In the genomic region with DNA sequence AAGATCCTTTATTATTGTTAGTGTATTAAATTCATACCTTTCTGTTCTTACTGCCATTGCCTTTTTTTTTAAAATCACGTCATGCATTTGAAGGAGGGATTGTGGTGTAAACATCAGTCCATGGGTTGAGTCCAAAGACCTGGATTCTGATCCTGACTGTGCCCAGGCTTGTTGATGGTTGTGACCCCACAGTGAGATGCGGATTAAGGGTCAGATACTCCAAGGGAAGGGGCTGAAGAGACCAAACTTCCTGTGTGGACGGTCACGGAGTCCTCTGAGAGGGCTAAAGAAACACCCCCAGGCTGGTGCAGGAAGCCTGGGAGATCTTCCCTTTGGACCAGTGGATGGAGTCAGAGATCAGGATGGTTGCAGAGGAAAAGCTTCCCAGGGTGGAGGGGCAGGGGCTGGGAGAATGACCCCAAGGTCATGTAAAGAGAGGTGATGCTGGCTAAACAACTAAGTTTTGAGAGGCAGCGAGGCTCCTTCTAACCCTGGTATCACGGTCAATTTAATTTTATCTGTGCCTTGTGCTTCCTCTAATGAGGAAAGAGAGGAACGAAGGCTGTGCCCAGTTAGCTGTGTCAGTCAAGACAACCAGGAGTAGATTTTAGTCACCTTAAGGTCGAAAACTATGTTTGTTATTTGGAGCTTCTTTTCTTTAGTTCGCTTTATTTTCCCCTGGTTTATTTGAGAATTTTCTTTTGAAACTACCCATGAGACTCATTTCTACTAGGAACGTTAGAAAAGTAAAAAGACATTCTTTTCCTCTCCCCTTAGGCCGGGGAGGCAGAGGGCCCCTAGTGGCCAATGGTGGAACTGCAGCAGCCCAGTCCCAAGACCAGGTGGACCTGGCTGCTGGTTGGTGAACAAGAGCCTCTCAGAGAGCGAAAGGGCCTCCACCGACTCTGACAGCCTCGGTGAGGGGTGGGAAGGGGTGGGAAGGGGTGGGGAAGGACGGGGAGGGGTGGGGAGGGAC, we compare ENCODE assay signal across 8 cellular contexts. TPM values are rescaled to one million over a fixed set of nuclear protein-coding genes. Genes with fewer than 3 reads are reported as not detected.
A peak's percentile ranks its signal among the peaks of the same experiment; 100 is the strongest.
DNase-seq lines count a peak whose midpoint lies in the region; ATAC-seq and TF ChIP-seq lines count a peak whose summit lies in the region.

No MANE protein-coding gene starts in this region.

- H3K36me3 ChIP-seq in osteoblast (ENCODE audit: insufficient read depth, low read length): no peaks in the 10 kb centered on the region
- H3K36me3 ChIP-seq in thyroid gland: no peaks in the 10 kb centered on the region

- no peaks in the 10 kb centered on the region for H3K36me3 Mint-ChIP-seq in H9 (ENCODE audit: insufficient read depth in 1 of 3, low read depth in 3 of 3)

- H3K4me3 Mint-ChIP-seq in H9: peak overlapping the region in 1 of 2 experiments; percentile 9; a peak in 1 of 5 replicates

- H3K9ac ChIP-seq in H9 (ENCODE audit: extremely low read depth, insufficient read length, low read length): no peak overlapping the region

- H3K4me1 ChIP-seq in H9 (ENCODE audit: insufficient read depth, low read length) (no peaks in the 10 kb centered on the region), foreskin keratinocyte (no peaks in the 10 kb centered on the region), osteoblast (ENCODE audit: insufficient read depth, low read length) (peaks cover 5% of the 10 kb centered on the region), thyroid gland (peaks cover 0 to 3% of the 10 kb centered on the region in 2 donors)

- H3K9me3 Mint-ChIP-seq in H9: no peaks in the 10 kb centered on the region

- no peak overlapping the region for H3K27ac Mint-ChIP-seq in H9

- no peak overlapping the region for H2BK120ac ChIP-seq in H9 (ENCODE audit: low read depth, low read length, poor library complexity, severe bottlenecking)

- no peak overlapping the region for H2AK5ac ChIP-seq in H9 (ENCODE audit: insufficient read length, low read length)

- no peak overlapping the region for H3K4ac ChIP-seq in H9 (ENCODE audit: low read depth, low read length)

- H3K23ac ChIP-seq in H9 (ENCODE audit: insufficient read length, low read depth, low read length): no peak overlapping the region

- no peak overlapping the region for H3K18ac ChIP-seq in H9 (ENCODE audit: insufficient read length, low read depth, low read length)

- H2BK15ac ChIP-seq in H9 (ENCODE audit: low read depth, low read length): no peak overlapping the region

- no peak overlapping the region for H3K14ac ChIP-seq in H9 (ENCODE audit: insufficient read depth, low read length)

- no peak overlapping the region for H4K91ac ChIP-seq in H9 (ENCODE audit: insufficient read length, low read depth, low read length)

- H4K20me1 ChIP-seq in H9 (ENCODE audit: control insufficient read depth, insufficient read depth, insufficient read length): no peaks in the 10 kb centered on the region
- no peaks in the 10 kb centered on the region for H4K20me1 ChIP-seq in osteoblast (ENCODE audit: insufficient read depth, low read length)

- no CpG with 5 or more reads among the region's 15 CpGs for WGBS in H9 (ENCODE audit: extremely low coverage, insufficient read length, low lambda C conversion rate)
- 28 to 30% methylated on average over 15 of the region's 15 CpGs for WGBS in thyroid gland, 2 donors

- H3K4me3 ChIP-seq in osteoblast (ENCODE audit: insufficient read depth, low read length) (peak overlapping the region; percentile 29), thyroid gland (replicated peaks in 1 of 3) (no peak overlapping the region)

- H4K5ac ChIP-seq in H9 (ENCODE audit: insufficient read length, low read depth, low read length): no peak overlapping the region

- H2AFZ ChIP-seq in H9 (ENCODE audit: low read length) (no peak overlapping the region), osteoblast (ENCODE audit: low read length) (peak overlapping the region; percentile 69)

- intact Hi-C loops in thyroid gland (cut with DNase I): no loop called here

- H2BK20ac ChIP-seq in H9 (ENCODE audit: low read depth, low read length, poor library complexity, severe bottlenecking): no peak overlapping the region

- no peaks in the 10 kb centered on the region for H3K23me2 ChIP-seq in H9 (ENCODE audit: insufficient read length, low read depth, low read length, poor library complexity, severe bottlenecking)

- H3K4me1 Mint-ChIP-seq in H9: peaks cover 7 to 8% of the 10 kb centered on the region in 2 experiments

- no peak overlapping the region for H3T11ph ChIP-seq in H9 (ENCODE audit: low read length)

- peak; percentile 88 for DNase-seq in GDM1 (lab: John Stamatoyannopoulos, UW)
- DNase-seq in H9: peak; percentile 94
- peak; percentile 80 for DNase-seq in M059J (ENCODE audit: low read depth)
- DNase-seq in SIG-M5 (lab: John Stamatoyannopoulos, UW): peak; percentile 58
- peak; percentile 73 for DNase-seq in activated effector memory CD4-positive, alpha-beta T cell treated with Interleukin-2 at 50 U/mL for 16 hours
- peak in 1 of 2 donors; percentile 61 for DNase-seq in foreskin keratinocyte
- peak; percentile 99 for DNase-seq in osteoblast (ENCODE audit: insufficient read length, low spot score, missing footprints)
- DNase-seq in thyroid gland: peak; percentile 83 to 87

- no peak overlapping the region for H2BK12ac ChIP-seq in H9 (ENCODE audit: insufficient read length, low read depth, low read length)

- H3K4me2 ChIP-seq in H9 (ENCODE audit: insufficient read depth, insufficient read length, low read length) (no peak overlapping the region), osteoblast (ENCODE audit: insufficient read depth, low read length) (peak overlapping the region; percentile 65)

- H3K79me2 ChIP-seq in H9 (ENCODE audit: insufficient read depth, low read length) (no peaks in the 10 kb centered on the region), osteoblast (ENCODE audit: insufficient read depth, low read length) (no peaks in the 10 kb centered on the region)

- ATAC-seq in foreskin keratinocyte: peak; percentile 97

- H3K56ac ChIP-seq in H9 (ENCODE audit: insufficient read length, low read depth, low read length): no peak overlapping the region

- no peaks in the 10 kb centered on the region for H3K79me1 ChIP-seq in H9 (ENCODE audit: insufficient read depth, low read depth, low read length, poor library complexity, severe bottlenecking)

- no peak for TF ChIP-seq POLR2A in thyroid gland (IDR thresholded peaks at IDR 0.05)

- no peak overlapping the region for H4K8ac ChIP-seq in H9 (replicated peaks; ENCODE audit: insufficient read length, low read depth, low read length)

- no peak overlapping the region for H2BK5ac ChIP-seq in H9 (ENCODE audit: insufficient read length, low read length)

- H3K27me3 Mint-ChIP-seq in H9 (ENCODE audit: low read depth): peaks cover 3% of the 10 kb centered on the region; the same call in 1 of the 2 replicates

- H3K9me3 ChIP-seq in H9 (ENCODE audit: control insufficient read depth, low read depth, low read length) (no peaks in the 10 kb centered on the region), osteoblast (ENCODE audit: low read depth, low read length) (no peaks in the 10 kb centered on the region), thyroid gland (no peaks in the 10 kb centered on the region)

- H3K27me3 ChIP-seq in H9 (ENCODE audit: insufficient read depth, low read length) (no peaks in the 10 kb centered on the region), foreskin keratinocyte (no peaks in the 10 kb centered on the region), osteoblast (ENCODE audit: insufficient read depth, low read length) (no peaks in the 10 kb centered on the region), thyroid gland (no peaks in the 10 kb centered on the region)

- H3K27ac ChIP-seq in H9 (ENCODE audit: insufficient read length, low read depth, low read length) (no peak overlapping the region), foreskin keratinocyte (no peak overlapping the region), osteoblast (ENCODE audit: low read depth, low read length) (no peak overlapping the region), thyroid gland (peak overlapping the region in 1 of 3 donors; percentile 10)

- peak; percentile 91 for TF ChIP-seq CTCF in H9 (conservative IDR thresholded peaks at IDR 0.05)
- peak; percentile 92 for TF ChIP-seq CTCF in foreskin keratinocyte (conservative IDR thresholded peaks at IDR 0.05)
- TF ChIP-seq CTCF in osteoblast (IDR thresholded peaks at IDR 0.05; ENCODE audit: extremely low read depth, low read depth, low read length): peak; percentile 90
- TF ChIP-seq CTCF in thyroid gland (IDR thresholded peaks at IDR 0.05): peak; percentile 75 to 98 (median 94)

RNA-seq across cellular contexts. Expression of a gene that starts 8.7 kb away (rescaled TPM):
- total RNA-seq in H9 (2021) (9.9 and 10.6 TPM in 2 replicates), foreskin keratinocyte (20.8 and 23.6 TPM in 2 replicates), osteoblast (13.8 TPM in 2 replicates), thyroid gland (1 to 10 TPM; 1.4 to 3.2 (median 2.3) TPM)
- total RNA-seq in M059J (2014; rRNA removed; shearing (Covaris generic)): 9.2 and 15.2 TPM in 2 replicates
- polyA plus RNA-seq in foreskin keratinocyte: 11.4 and 11.6 TPM in 2 replicates

RNA-seq across cellular contexts. Expression of a gene that starts 33.3 kb away (rescaled TPM):
- total RNA-seq in H9 (2021) (24.0 and 24.4 TPM in 2 replicates), foreskin keratinocyte (35.9 and 37.0 TPM in 2 replicates), osteoblast (30.6 and 30.8 TPM in 2 replicates), thyroid gland (10 to 100 TPM; 19.3 to 25.7 (median 21.7) TPM)
- 41.7 and 65.9 TPM in 2 replicates for total RNA-seq in M059J (2014; rRNA removed; shearing (Covaris generic))
- 25.2 and 28.0 TPM in 2 replicates for polyA plus RNA-seq in foreskin keratinocyte
